8 cellular contexts compared by ENCODE assay signal in the genomic region with DNA sequence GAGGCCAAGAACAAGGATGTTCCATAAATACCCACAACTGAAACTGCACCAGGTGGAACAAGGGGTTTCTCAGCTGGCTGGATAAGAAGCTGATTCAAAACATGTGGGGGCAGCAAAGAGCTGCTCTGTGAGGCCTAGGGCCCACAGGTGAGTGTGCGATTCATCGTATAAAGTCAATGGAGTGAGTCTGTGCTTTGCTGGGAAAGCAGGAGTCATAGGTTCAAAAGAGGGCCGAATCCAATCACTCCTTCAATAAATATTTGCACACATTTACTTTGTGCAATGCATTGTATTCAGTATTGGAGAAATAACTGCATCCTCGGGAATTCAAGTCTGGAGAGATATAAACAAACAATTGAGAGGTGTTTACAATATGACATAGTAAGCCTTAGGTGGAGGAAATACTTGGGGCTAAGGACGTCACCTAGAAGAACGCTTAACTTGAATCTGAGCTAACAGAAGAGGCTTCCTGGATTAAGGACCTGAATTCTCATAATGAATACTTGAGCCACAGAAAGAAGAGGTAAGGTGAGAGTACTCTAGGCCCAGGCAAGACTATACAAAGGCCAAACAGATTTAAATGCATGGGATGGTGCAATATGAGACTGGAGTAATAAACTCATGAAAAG.
DNase-seq lines count a peak whose midpoint lies in the region; ATAC-seq and TF ChIP-seq lines count a peak whose summit lies in the region.

No MANE protein-coding gene starts in this region.

- H3K4me3 ChIP-seq in fibroblast of mammary gland (ENCODE audit: control insufficient read depth, low read depth, low read length) (no peak overlapping the region), stomach (no peak overlapping the region)

- ATAC-seq in HG03135 (IDR thresholded peaks at IDR 0.05; ENCODE audit: unreplicated experiment), result no peak

- H3K36me3 ChIP-seq in stomach, result no peaks in the 10 kb centered on the region

- no peak for TF ChIP-seq POLR2A in stomach (IDR thresholded peaks at IDR 0.05)

- intact Hi-C loops in stomach (cut with DNase I; ENCODE audit: low total_unique reads), result loop anchor here (10.0 kb wide), 1 partner anchor 157 kb away; no protein-coding TSS in a partner anchor

- peak; percentile 12 for DNase-seq in activated CD4-positive, alpha-beta T cell treated with anti-CD3 and anti-CD28 coated beads for 48 hours
- no peak for DNase-seq in activated CD4-positive, alpha-beta T cell treated with anti-CD3 and anti-CD28 coated beads, Interleukin-2, amount 50 U/mL, for 48 hours
- DNase-seq in NCI-H748 (lab: John Stamatoyannopoulos, UW; ENCODE audit: unreplicated experiment) (peak; percentile 63), fibroblast of mammary gland (ENCODE audit: low read depth) (peak; percentile 23), stomach (peak; percentile 36), activated gamma-delta T cell (lab: John Stamatoyannopoulos, UW) (no peak)
- no peak for DNase-seq in activated naive CD4-positive, alpha-beta T cell treated with anti-CD3 and anti-CD28 coated beads, Interleukin-2, amount 10 ng/mL, durations not matched to agents 7 days and 5 days

- H3K27me3 Mint-ChIP-seq in activated naive CD4-positive, alpha-beta T cell treated with anti-CD3 and anti-CD28 coated beads, Interleukin-2, amount 10 ng/mL, durations not matched to agents 7 days and 5 days, result peaks cover 3% of the 10 kb centered on the region

- 24 to 45% (median 43%) methylated on average over 6 of the region's 6 CpGs for WGBS in stomach, 5 donors

- H3K36me3 Mint-ChIP-seq in activated naive CD4-positive, alpha-beta T cell treated with anti-CD3 and anti-CD28 coated beads, Interleukin-2, amount 10 ng/mL, durations not matched to agents 7 days and 5 days, result no peaks in the 10 kb centered on the region

- H3K4me1 Mint-ChIP-seq in activated naive CD4-positive, alpha-beta T cell treated with anti-CD3 and anti-CD28 coated beads, Interleukin-2, amount 10 ng/mL, durations not matched to agents 7 days and 5 days, result no peaks in the 10 kb centered on the region

- TF ChIP-seq EP300 in stomach (IDR thresholded peaks at IDR 0.05), result no peak

- CTCF ChIA-PET in activated naive CD4-positive, alpha-beta T cell treated with anti-CD3 and anti-CD28 coated beads, Interleukin-2, amount 10 ng/mL, durations not matched to agents 7 days and 5 days (lab: Charles Lee), result interaction anchor here (1.8 kb wide), 1 partner anchor 156 kb away, joined by 5 read pairs; no protein-coding TSS in a partner anchor

- TF ChIP-seq CTCF in fibroblast of mammary gland (conservative IDR thresholded peaks at IDR 0.05; ENCODE audit: control insufficient read depth, insufficient read depth, low read depth, low read length) (peak; percentile 37), stomach (IDR thresholded peaks at IDR 0.05) (peak in 4 of 7 experiments; percentile 22 to 51 (median 30))

- no peaks in the 10 kb centered on the region for H3K9me3 ChIP-seq in stomach

- peak overlapping the region in 2 of 5 donors; percentile 41 to 49 for H3K27ac ChIP-seq in stomach

- H3K27ac Mint-ChIP-seq in activated naive CD4-positive, alpha-beta T cell treated with anti-CD3 and anti-CD28 coated beads, Interleukin-2, amount 10 ng/mL, durations not matched to agents 7 days and 5 days, result no peak overlapping the region

- H3K4me3 Mint-ChIP-seq in activated naive CD4-positive, alpha-beta T cell treated with anti-CD3 and anti-CD28 coated beads, Interleukin-2, amount 10 ng/mL, durations not matched to agents 7 days and 5 days, result no peak overlapping the region

- no peaks in the 10 kb centered on the region for H3K27me3 ChIP-seq in stomach

- H3K9me3 Mint-ChIP-seq in activated naive CD4-positive, alpha-beta T cell treated with anti-CD3 and anti-CD28 coated beads, Interleukin-2, amount 10 ng/mL, durations not matched to agents 7 days and 5 days, result no peaks in the 10 kb centered on the region

- H3K4me1 ChIP-seq in stomach, result peaks cover 0 to 21% (median 7%) of the 10 kb centered on the region in 4 donors

Comparison
In these comparisons a context has a peak if more than half of its experiments do, and no peak if none do; other contexts are left out.
1. DNase-seq: peak in activated CD4-positive, alpha-beta T cell treated with anti-CD3 and anti-CD28 coated beads for 48 hours (single experiment), NCI-H748 (single experiment), fibroblast of mammary gland (single experiment) and stomach (single experiment); none in activated CD4-positive, alpha-beta T cell treated with anti-CD3 and anti-CD28 coated beads, Interleukin-2, amount 50 U/mL, for 48 hours (0 of 2), activated gamma-delta T cell (single experiment) and activated naive CD4-positive, alpha-beta T cell treated with anti-CD3 and anti-CD28 coated beads, Interleukin-2, amount 10 ng/mL, durations not matched to agents 7 days and 5 days (single experiment).